In genomic region chr1:65255088-65256050, GRCh38 we compare ENCODE assay signal across 8 cellular contexts. TPM values are rescaled to one million over a fixed set of nuclear protein-coding genes. Genes with fewer than 3 reads are reported as not detected.
DNase-seq lines count a peak whose midpoint lies in the region; ATAC-seq and TF ChIP-seq lines count a peak whose summit lies in the region.

No MANE protein-coding gene starts in this region.

- H3K79me2 ChIP-seq in neural progenitor cell (ENCODE audit: low read depth) = peaks cover 21% of the 10 kb centered on the region

- H4K20me1 ChIP-seq in neural progenitor cell (ENCODE audit: low read depth) = peaks cover 3% of the 10 kb centered on the region

- peaks cover 0 to 2% (median 0%) of the 10 kb centered on the region in 3 donors for H3K36me3 Mint-ChIP-seq in CD8-positive, alpha-beta memory T cell
- H3K36me3 Mint-ChIP-seq in neural progenitor cell = no peaks in the 10 kb centered on the region

- H3K4me3 Mint-ChIP-seq in CD8-positive, alpha-beta memory T cell = peak overlapping the region; percentile 82 to 95 (median 92)
- H3K4me3 Mint-ChIP-seq in neural progenitor cell = peak overlapping the region; percentile 94

- H2AFZ ChIP-seq in neural progenitor cell (replicated peaks) = peak overlapping the region; percentile 11

- H3K27ac ChIP-seq in CD8-positive, alpha-beta memory T cell (ENCODE audit: low read depth, low read length) = peak overlapping the region; percentile 66
- peak overlapping the region; percentile 76 for H3K27ac ChIP-seq in VCaP
- no peak overlapping the region for H3K27ac ChIP-seq in neural progenitor cell

- H3K4me3 ChIP-seq in CD8-positive, alpha-beta memory T cell (ENCODE audit: low read length) = peak overlapping the region; percentile 61
- H3K4me3 ChIP-seq in foreskin fibroblast (ENCODE audit: low read depth in 1 of 2, low read length in 2 of 2) (peak overlapping the region; percentile 56 to 59), neural progenitor cell (peak overlapping the region; percentile 85)

- H3K4me2 ChIP-seq in neural progenitor cell = peak overlapping the region; percentile 82

- TF ChIP-seq CTCF in VCaP (conservative IDR thresholded peaks at IDR 0.05) = no peak
- TF ChIP-seq CTCF in foreskin fibroblast (IDR thresholded peaks at IDR 0.05; ENCODE audit: low read depth, low read length) = no peak
- no peak for TF ChIP-seq CTCF in neural progenitor cell (IDR thresholded peaks at IDR 0.05)

- H3K27ac Mint-ChIP-seq in CD8-positive, alpha-beta memory T cell = peak overlapping the region; percentile 6 to 97 (median 91)
- peak overlapping the region; percentile 79 for H3K27ac Mint-ChIP-seq in neural progenitor cell

- H3K9me3 ChIP-seq in CD8-positive, alpha-beta memory T cell (ENCODE audit: low read length) = no peaks in the 10 kb centered on the region
- H3K9me3 ChIP-seq in neural progenitor cell (ENCODE audit: low read depth) = no peaks in the 10 kb centered on the region

- CTCF ChIA-PET in CD8-positive, alpha-beta memory T cell (lab: Charles Lee) = interaction anchor here (0.7 to 1.3 kb wide), 4 partner anchors 11 to 136 kb away, joined by 3 to 6 read pairs (median 4); no protein-coding TSS in a partner anchor

- H3K36me3 ChIP-seq in CD8-positive, alpha-beta memory T cell (ENCODE audit: insufficient read depth, low read length) = no peaks in the 10 kb centered on the region
- H3K36me3 ChIP-seq in neural progenitor cell = no peaks in the 10 kb centered on the region

- H3K27me3 ChIP-seq in CD8-positive, alpha-beta memory T cell (ENCODE audit: insufficient read depth, low read length, poor library complexity, severe bottlenecking) = no peaks in the 10 kb centered on the region
- peaks cover 13% of the 10 kb centered on the region for H3K27me3 ChIP-seq in neural progenitor cell

- H3K9ac ChIP-seq in neural progenitor cell = no peak overlapping the region

- H3F3A ChIP-seq in neural progenitor cell (ENCODE audit: low read depth) = peaks cover 8% of the 10 kb centered on the region

- peaks cover 12% of the 10 kb centered on the region for H3K4me1 ChIP-seq in CD8-positive, alpha-beta memory T cell (ENCODE audit: insufficient read depth, low read length)
- H3K4me1 ChIP-seq in neural progenitor cell = peaks cover 19% of the 10 kb centered on the region

- POLR2A ChIA-PET in CD8-positive, alpha-beta memory T cell (lab: Charles Lee) = interaction anchor here (0.6 to 2.0 kb wide), 4 partner anchors 8 to 432 kb away, joined by 3 to 21 read pairs (median 11); partner anchors contain the start of genes LEPR and LEPROT

- no peaks in the 10 kb centered on the region for H3K9me3 Mint-ChIP-seq in CD8-positive, alpha-beta memory T cell
- no peaks in the 10 kb centered on the region for H3K9me3 Mint-ChIP-seq in neural progenitor cell

- peak; percentile 2 for ATAC-seq in HG03045 (IDR thresholded peaks at IDR 0.05; ENCODE audit: unreplicated experiment)
- ATAC-seq in HG02870 (IDR thresholded peaks at IDR 0.05; ENCODE audit: unreplicated experiment) = no peak
- ATAC-seq in GM18498 (IDR thresholded peaks at IDR 0.05; ENCODE audit: unreplicated experiment) = no peak

- DNase-seq in CD8-positive, alpha-beta memory T cell = peak in 2 of 5 donors; percentile 23 to 47
- DNase-seq in foreskin fibroblast (peak in 1 of 2 donors; percentile 48), neural progenitor cell (ENCODE audit: low spot score) (peak; percentile 75), mesenteric fat pad (ENCODE audit: low spot score) (no peak)

- peaks cover 19 to 40% (median 20%) of the 10 kb centered on the region in 3 donors for H3K4me1 Mint-ChIP-seq in CD8-positive, alpha-beta memory T cell
- H3K4me1 Mint-ChIP-seq in neural progenitor cell = peaks cover 11% of the 10 kb centered on the region

- peaks cover 4 to 6% of the 10 kb centered on the region in 2 donors for H3K27me3 Mint-ChIP-seq in CD8-positive, alpha-beta memory T cell
- peaks cover 8% of the 10 kb centered on the region for H3K27me3 Mint-ChIP-seq in neural progenitor cell (ENCODE audit: insufficient read depth, low read depth)

RNA-seq across cellular contexts. Expression of gene DNAJC6, which starts 54.0 kb away (rescaled TPM):
- total RNA-seq in CD8-positive, alpha-beta memory T cell = 1 to 10 TPM; 5.1 to 5.6 TPM
- 1.0 TPM for polyA plus RNA-seq in CD8-positive, alpha-beta memory T cell
- 13.0 and 21.9 TPM in 2 replicates for total RNA-seq in neural progenitor cell (ENCODE audit: low replicate concordance)
- 1.9 TPM for total RNA-seq in mesenteric fat pad
